29 cellular contexts compared by ENCODE assay signal in the genomic region with DNA sequence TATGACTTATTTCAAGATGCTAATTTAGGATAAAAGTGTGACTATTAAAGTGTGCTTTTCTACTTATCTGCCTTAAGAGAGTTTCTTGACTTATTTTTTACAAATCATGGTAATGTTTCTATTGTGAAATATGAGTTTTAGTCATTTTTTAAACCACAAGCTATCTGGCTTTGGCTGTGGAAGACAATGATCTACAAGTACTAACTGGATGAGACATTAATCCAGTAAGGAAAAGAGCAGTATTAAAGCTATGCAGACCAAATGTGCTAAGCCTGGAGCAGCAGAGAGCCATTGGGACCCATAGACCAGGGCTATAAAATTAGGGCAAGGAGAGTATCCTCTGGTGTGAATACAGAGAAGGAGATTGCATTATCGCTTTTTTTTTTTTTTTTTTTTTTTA.
DNase-seq lines count a peak whose midpoint lies in the region; ATAC-seq and TF ChIP-seq lines count a peak whose summit lies in the region.
"Had no signal": no experiment of that assay in that cellular context is flagged by ENCODE, and none has a peak within 500 bp of the region (broad histone marks: within the 10 kb centered on the region; RNA-seq: fewer than 3 reads in every experiment).

No MANE protein-coding gene starts in this region.

- H2BK15ac ChIP-seq in H9 (ENCODE audit: low read depth, low read length) = no peak overlapping the region

- H3K14ac ChIP-seq in H9 (ENCODE audit: insufficient read depth, low read length) = no peak overlapping the region

- no peak overlapping the region for H2BK20ac ChIP-seq in H9 (ENCODE audit: low read depth, low read length, poor library complexity, severe bottlenecking)

- no peak overlapping the region for H2BK5ac ChIP-seq in H9 (ENCODE audit: insufficient read length, low read length)

- no peak overlapping the region for H4K5ac ChIP-seq in H9 (ENCODE audit: insufficient read length, low read depth, low read length)

- H2BK12ac ChIP-seq in H9 (ENCODE audit: insufficient read length, low read depth, low read length) = no peak overlapping the region

- peak overlapping the region in 2 of 3 experiments; percentile 57 to 60; a peak in 1 of 7 replicates for H3K27ac Mint-ChIP-seq in H9
- H3K27ac Mint-ChIP-seq: activated CD4-positive, alpha-beta memory T cell treated with anti-CD3 and anti-CD28 coated beads, Interleukin-2, amount 10 ng/mL, durations not matched to agents 7 days and 5 days; naive B cell; T-helper 2 cell treated with Interferon-gamma antibody and Interleukin-4, amounts not matched to agents 5 μg/mL and 100 μg/mL, for 36 hours; type B pancreatic cell had no signal

- no peaks in the 10 kb centered on the region for H3K27me3 ChIP-seq in H9 (ENCODE audit: insufficient read depth, low read length)
- H3K27me3 ChIP-seq: adrenal gland, body of pancreas, dorsolateral prefrontal cortex, esophagus squamous epithelium, sigmoid colon had no signal

- no CpG with 5 or more reads among the region's 1 CpG for WGBS in H9 (ENCODE audit: extremely low coverage, insufficient read length, low lambda C conversion rate)

- no peak overlapping the region for H2AFZ ChIP-seq in H9 (ENCODE audit: low read length)
- H2AFZ ChIP-seq: PC-9 had no signal

- no peak overlapping the region for H3K4ac ChIP-seq in H9 (ENCODE audit: low read depth, low read length)

- H2BK120ac ChIP-seq in H9 (ENCODE audit: low read depth, low read length, poor library complexity, severe bottlenecking) = no peak overlapping the region

- no peak overlapping the region for H3K4me3 Mint-ChIP-seq in H9
- H3K4me3 Mint-ChIP-seq: activated CD4-positive, alpha-beta memory T cell treated with anti-CD3 and anti-CD28 coated beads, Interleukin-2, amount 10 ng/mL, durations not matched to agents 7 days and 5 days; naive B cell; T-helper 2 cell treated with Interferon-gamma antibody and Interleukin-4, amounts not matched to agents 5 μg/mL and 100 μg/mL, for 36 hours; type B pancreatic cell had no signal

- no peaks in the 10 kb centered on the region for H3K9me3 Mint-ChIP-seq in H9
- H3K9me3 Mint-ChIP-seq: naive B cell; T-helper 2 cell treated with Interferon-gamma antibody and Interleukin-4, amounts not matched to agents 5 μg/mL and 100 μg/mL, for 36 hours had no signal

- peaks cover 26 to 27% of the 10 kb centered on the region in 2 experiments for H3K4me1 Mint-ChIP-seq in H9
- H3K4me1 Mint-ChIP-seq: activated CD4-positive, alpha-beta memory T cell treated with anti-CD3 and anti-CD28 coated beads, Interleukin-2, amount 10 ng/mL, durations not matched to agents 7 days and 5 days; naive B cell had no signal

- no peaks in the 10 kb centered on the region for H3K23me2 ChIP-seq in H9 (ENCODE audit: insufficient read length, low read depth, low read length, poor library complexity, severe bottlenecking)

- H4K20me1 ChIP-seq in H9 (ENCODE audit: control insufficient read depth, insufficient read depth, insufficient read length) = no peaks in the 10 kb centered on the region

- no peak overlapping the region for H3K27ac ChIP-seq in H9 (ENCODE audit: insufficient read length, low read depth, low read length)
- H3K27ac ChIP-seq: adrenal gland, body of pancreas, dorsolateral prefrontal cortex, esophagus squamous epithelium, left ventricle myocardium inferior, PC-9, prostate gland, sigmoid colon had no signal

- no peak overlapping the region for H4K8ac ChIP-seq in H9 (replicated peaks; ENCODE audit: insufficient read length, low read depth, low read length)

- H4K91ac ChIP-seq in H9 (ENCODE audit: insufficient read length, low read depth, low read length) = no peak overlapping the region

- no peak overlapping the region for H3K18ac ChIP-seq in H9 (ENCODE audit: insufficient read length, low read depth, low read length)

- no peaks in the 10 kb centered on the region for H3K27me3 Mint-ChIP-seq in H9 (ENCODE audit: low read depth)
- H3K27me3 Mint-ChIP-seq: activated CD4-positive, alpha-beta memory T cell treated with anti-CD3 and anti-CD28 coated beads, Interleukin-2, amount 10 ng/mL, durations not matched to agents 7 days and 5 days; naive B cell; type B pancreatic cell had no signal

- ATAC-seq in SK-N-SH treated with all-trans-retinoic acid at 6 μM for 48 hours (peak; percentile 68; the same call in 2 of the 3 replicates), HG03354 (IDR thresholded peaks at IDR 0.05; ENCODE audit: poor library complexity, severe bottlenecking, unreplicated experiment) (no peak)
- ATAC-seq: body of pancreas had no signal

- no peaks in the 10 kb centered on the region for H3K4me1 ChIP-seq in H9 (ENCODE audit: insufficient read depth, low read length)
- H3K4me1 ChIP-seq: adrenal gland, body of pancreas, esophagus squamous epithelium, left ventricle myocardium inferior, prostate gland had no signal

- H3K56ac ChIP-seq in H9 (ENCODE audit: insufficient read length, low read depth, low read length) = no peak overlapping the region

- H3K79me2 ChIP-seq in H9 (ENCODE audit: insufficient read depth, low read length) = no peaks in the 10 kb centered on the region; the same call in 1 of the 2 replicates

- H2AK5ac ChIP-seq in H9 (ENCODE audit: insufficient read length, low read length) = no peak overlapping the region

- no peak overlapping the region for H3K4me3 ChIP-seq in fibroblast of pulmonary artery (replicated peaks; ENCODE audit: low read depth, low read length)
- H3K4me3 ChIP-seq: adrenal gland, body of pancreas, dorsolateral prefrontal cortex, esophagus squamous epithelium, left ventricle myocardium inferior, PC-9, prostate gland, sigmoid colon had no signal

- no peak overlapping the region for H3K4me2 ChIP-seq in H9 (ENCODE audit: insufficient read depth, insufficient read length, low read length)
- H3K4me2 ChIP-seq: PC-9 had no signal

- H3K79me1 ChIP-seq in H9 (ENCODE audit: insufficient read depth, low read depth, low read length, poor library complexity, severe bottlenecking) = no peaks in the 10 kb centered on the region

- no peak overlapping the region for H3K9ac ChIP-seq in H9 (ENCODE audit: extremely low read depth, insufficient read length, low read length)

- H3K36me3 Mint-ChIP-seq in H9 (ENCODE audit: insufficient read depth in 1 of 3, low read depth in 3 of 3) = peaks cover 0 to 2% (median 2%) of the 10 kb centered on the region in 3 experiments; a peak in 2 of 7 replicates
- H3K36me3 Mint-ChIP-seq: naive B cell had no signal

- no peak for DNase-seq in H9
- DNase-seq in fibroblast of pulmonary artery (ENCODE audit: low read depth) = peak; percentile 72
- DNase-seq in stromal cell of bone marrow (ENCODE audit: low read depth) = peak; percentile 61
- no peak for DNase-seq in GDM1 (lab: John Stamatoyannopoulos, UW)
- no peak for DNase-seq in NCI-H1436 treated with DMSO at 0.1 percent for 48 hours (lab: John Stamatoyannopoulos, UW)
- DNase-seq: activated CD4-positive, alpha-beta memory T cell treated with anti-CD3 and anti-CD28 coated beads, Interleukin-2, amount 10 ng/mL, durations not matched to agents 7 days and 5 days; activated CD4-positive, CD25-positive, alpha-beta regulatory T cell treated with anti-CD3 and anti-CD28 coated beads, Interleukin-2, amount 50 U/mL, for 72 hours; activated CD8-positive, alpha-beta memory T cell treated with anti-CD3 and anti-CD28 coated beads, Interleukin-2, amount 50 U/mL, for 4 hours; activated naive CD4-positive, alpha-beta T cell treated with Interleukin-2 at 50 U/mL for 16 hours; adrenal gland; body of pancreas; DMS79 treated with DMSO at 0.1 percent for 48 hours; dorsolateral prefrontal cortex; esophagus squamous epithelium; GOT3; left ventricle myocardium inferior; naive B cell; NCI-H1105; NCI-H2029; NCI-H526; nucleus accumbens; PC-9; sigmoid colon; stimulated activated CD4-positive, alpha-beta T cell treated with anti-CD3 and anti-CD28 coated beads, Interleukin-4, amount 100 ng/mL, for 4 hours had no signal

- TF ChIP-seq CTCF in H9 (conservative IDR thresholded peaks at IDR 0.05) (no peak), fibroblast of pulmonary artery (IDR thresholded peaks at IDR 0.05; ENCODE audit: low read length, missing control alignments) (no peak)

- H3T11ph ChIP-seq in H9 (ENCODE audit: low read length) = no peak overlapping the region

- H3K9me3 ChIP-seq in H9 (ENCODE audit: control insufficient read depth, low read depth, low read length) = no peaks in the 10 kb centered on the region
- H3K9me3 ChIP-seq: adrenal gland, body of pancreas, esophagus squamous epithelium, left ventricle myocardium inferior, prostate gland, sigmoid colon had no signal

- H3K23ac ChIP-seq in H9 (ENCODE audit: insufficient read length, low read depth, low read length) = no peak overlapping the region

TF ChIP-seq in SK-N-SH treated with all-trans-retinoic acid at 6 μM for 48 hours, 23 proteins besides CTCF, POLR2A, EP300 and RAD21:
- TF ChIP-seq ZNF8 (CRISPR knock-in tag; IDR thresholded peaks at IDR 0.05) = no peak
- TF ChIP-seq SNAI2 (CRISPR knock-in tag; IDR thresholded peaks at IDR 0.05) = no peak

Comparison
In these comparisons a context has a peak if more than half of its experiments do, and no peak if none do; other contexts are left out.
1. DNase-seq: peak in fibroblast of pulmonary artery (single experiment) and stromal cell of bone marrow (single experiment); none in H9 (single experiment), GDM1 (single experiment) and NCI-H1436 treated with DMSO at 0.1 percent for 48 hours (single experiment).